Comparison of ENCODE assay signal across 9 cellular contexts in the genomic region with DNA sequence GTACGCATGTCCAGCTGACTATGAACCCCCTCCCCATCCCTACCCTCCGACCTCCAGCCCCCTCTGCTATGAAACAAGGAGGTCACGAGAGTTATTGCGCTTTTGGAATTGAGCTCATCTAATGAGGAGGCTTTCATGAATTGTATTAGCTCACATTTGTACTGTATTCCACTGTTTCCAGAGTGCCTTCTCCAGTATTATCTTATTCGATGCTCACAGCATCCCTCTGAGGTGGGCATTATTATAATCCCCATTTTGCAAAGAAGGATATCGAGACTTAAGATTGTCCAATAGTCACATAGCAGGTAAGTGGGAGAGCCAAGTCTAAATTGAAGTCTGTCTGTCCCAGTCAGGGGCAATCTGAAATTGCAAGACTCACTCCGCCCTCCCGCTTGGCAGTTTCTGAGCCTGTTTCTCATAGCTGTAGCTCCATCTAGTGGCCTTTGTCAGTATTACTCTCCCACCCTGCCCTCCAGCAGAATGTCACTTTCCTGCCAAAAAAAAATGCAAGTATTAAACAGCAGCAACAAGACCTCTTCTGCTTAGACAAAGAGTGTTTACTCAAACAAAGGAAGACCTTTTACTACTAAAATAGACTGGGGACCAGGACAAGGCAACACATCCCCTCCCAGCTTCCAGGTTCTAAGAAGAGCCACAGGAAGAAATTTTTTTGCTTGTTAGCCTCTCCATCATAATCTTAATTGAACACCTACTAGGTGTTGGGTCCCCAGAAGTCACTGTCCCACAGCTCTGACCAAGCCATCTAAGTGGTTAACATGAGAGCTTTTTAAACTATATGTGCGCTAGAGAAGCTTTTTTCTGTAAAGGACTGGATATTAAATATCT. TPM values are rescaled to one million over a fixed set of nuclear protein-coding genes. Genes with fewer than 3 reads are reported as not detected.
DNase-seq lines count a peak whose midpoint lies in the region; ATAC-seq and TF ChIP-seq lines count a peak whose summit lies in the region.
"Had no signal": no experiment of that assay in that cellular context is flagged by ENCODE, and none has a peak within 500 bp of the region (broad histone marks: within the 10 kb centered on the region; RNA-seq: fewer than 3 reads in every experiment).

No MANE protein-coding gene starts in this region.

- no peak overlapping the region for H3K4me3 ChIP-seq in HAP-1
- no peak overlapping the region for H3K4me3 ChIP-seq in WI38 (ENCODE audit: low read depth, low read length)
- H3K4me3 ChIP-seq in kidney epithelial cell (ENCODE audit: low read depth, low read length), result no peak overlapping the region

- no peaks in the 10 kb centered on the region for H3K4me1 ChIP-seq in HAP-1

- H3K27ac ChIP-seq in caudate nucleus (ENCODE audit: low read depth, low read length), result no peak overlapping the region

- in situ Hi-C loops in HAP-1 (cut with MboI; ENCODE audit: low sequenced_read_pairs), result no loop called here

- DNase-seq in COR-L47 (lab: John Stamatoyannopoulos, UW) (peak; percentile 59), HAP-1 (ENCODE audit: low spot score in 2 of 2) (peak; percentile 42 to 80), NCI-H2171 treated with DMSO at 0.1 percent for 48 hours (lab: John Stamatoyannopoulos, UW) (peak; percentile 69), caudate nucleus (lab: John Stamatoyannopoulos, UW) (peak in 47 of 61 donors; percentile 0 to 69 (median 19)), kidney epithelial cell (ENCODE audit: low read depth) (peak; percentile 9)
- peak; percentile 55 to 61 for DNase-seq in stimulated activated CD4-positive, alpha-beta T cell treated with anti-CD3 and anti-CD28 coated beads, Interleukin-2, amount 100 ng/mL, for 48 hours

- no peaks in the 10 kb centered on the region for H3K9me3 ChIP-seq in HAP-1

- H3K27me3 ChIP-seq in HAP-1 (ENCODE audit: low read depth), result no peaks in the 10 kb centered on the region
- no peaks in the 10 kb centered on the region for H3K27me3 ChIP-seq in kidney epithelial cell (ENCODE audit: control insufficient read depth, insufficient read depth, low read length)

- no peak for ATAC-seq in HG02610 (IDR thresholded peaks at IDR 0.05; ENCODE audit: unreplicated experiment)

- H3K36me3 ChIP-seq in HAP-1 (replicated peaks), result no peaks in the 10 kb centered on the region
- H3K36me3 ChIP-seq in kidney epithelial cell (ENCODE audit: control insufficient read depth, insufficient read depth, low read length), result no peaks in the 10 kb centered on the region

- TF ChIP-seq CTCF in WI38 (IDR thresholded peaks at IDR 0.05; ENCODE audit: low read depth, low read length) (peak; percentile 72), kidney epithelial cell (IDR thresholded peaks at IDR 0.05; ENCODE audit: insufficient read depth, low read length, poor library complexity, severe bottlenecking) (peak; percentile 77)

RNA-seq across cellular contexts. Expression of a gene that starts 48.6 kb away (rescaled TPM):
- total RNA-seq in kidney epithelial cell, result 0.62 and 1.5 TPM in 2 replicates
- total RNA-seq: T-helper 2 cell treated with Interferon-gamma antibody and Interleukin-4, amounts not matched to agents 100 ng/mL and 5 ng/mL, for 36 hours had no signal

Comparison
In these comparisons a context has a peak if more than half of its experiments do, and no peak if none do; other contexts are left out.
1. DNase-seq: peak in every context shown above with its lines; median percentile 69 in NCI-H2171 treated with DMSO at 0.1 percent for 48 hours; 61 in HAP-1; 59 in COR-L47; 58 in stimulated activated CD4-positive, alpha-beta T cell treated with anti-CD3 and anti-CD28 coated beads, Interleukin-2, amount 100 ng/mL, for 48 hours; 19 in caudate nucleus; 9 in kidney epithelial cell.